In genomic region chr2:10435427-10436204, GRCh38 we compare ENCODE assay signal across 14 cellular contexts.
"Had no signal": no experiment of that assay in that cellular context is flagged by ENCODE, and none has a peak within 500 bp of the region (broad histone marks: within the 10 kb centered on the region; RNA-seq: fewer than 3 reads in every experiment).

No MANE protein-coding gene starts in this region.

- H3K27me3 Mint-ChIP-seq: stimulated activated memory B cell treated with anti-CD40 and anti-IgM and Interleukin-4, amounts not matched to agents 10 μg/mL and 1 μg/mL and 100 μg/mL, for 72 hours had no signal

- H3K36me3 Mint-ChIP-seq: natural killer cell had no signal

- H3K27ac ChIP-seq: ovary, prostate gland, skin epidermis, stomach, suprapubic skin, tibial nerve had no signal

- H3K9me3 ChIP-seq: ovary, prostate gland, stomach, suprapubic skin, tibial nerve had no signal

- H3K4me3 Mint-ChIP-seq: activated naive CD8-positive, alpha-beta T cell treated with anti-CD3 and anti-CD28 coated beads, Interleukin-2, amount 10 ng/mL, durations not matched to agents 7 days and 5 days; activated T-cell treated with anti-CD3 and anti-CD28 coated beads, Interleukin-2, amount 50 U/mL, for 4 hours; natural killer cell; stimulated activated memory B cell treated with anti-CD40 and anti-IgM and Interleukin-4, amounts not matched to agents 10 μg/mL and 1 μg/mL and 100 μg/mL, for 72 hours; T-helper 17 cell had no signal

- H3K36me3 ChIP-seq: ovary had no signal

- H3K27me3 ChIP-seq: ovary, tibial nerve had no signal

- H3K4me1 ChIP-seq: prostate gland had no signal

- H3K4me3 ChIP-seq: lung, ovary, prostate gland, skin epidermis, stomach, suprapubic skin, tibial nerve had no signal

- H3K9me3 Mint-ChIP-seq: activated naive CD8-positive, alpha-beta T cell treated with anti-CD3 and anti-CD28 coated beads, Interleukin-2, amount 10 ng/mL, durations not matched to agents 7 days and 5 days; activated T-cell treated with anti-CD3 and anti-CD28 coated beads, Interleukin-2, amount 50 U/mL, for 4 hours; activated T-helper 2 cell treated with anti-CD3 and anti-CD28 coated beads, Interferon-gamma antibody, Interleukin-2, Interleukin-4, amounts not matched to agents 10 μg/mL and 5 μg/mL and 100 μg/mL, durations not matched to agents 14 hours and 24 hours and 36 hours; mesothelial cell of epicardium; natural killer cell; stimulated activated memory B cell treated with anti-CD40 and anti-IgM and Interleukin-4, amounts not matched to agents 10 μg/mL and 1 μg/mL and 100 μg/mL, for 72 hours had no signal

- H3K27ac Mint-ChIP-seq: activated naive CD8-positive, alpha-beta T cell treated with anti-CD3 and anti-CD28 coated beads, Interleukin-2, amount 10 ng/mL, durations not matched to agents 7 days and 5 days; activated T-helper 2 cell treated with anti-CD3 and anti-CD28 coated beads, Interferon-gamma antibody, Interleukin-2, Interleukin-4, amounts not matched to agents 10 μg/mL and 5 μg/mL and 100 μg/mL, durations not matched to agents 14 hours and 24 hours and 36 hours; mesothelial cell of epicardium; natural killer cell; T-helper 17 cell had no signal
